Comparison of ENCODE assay signal across 8 cellular contexts in the genomic region with DNA sequence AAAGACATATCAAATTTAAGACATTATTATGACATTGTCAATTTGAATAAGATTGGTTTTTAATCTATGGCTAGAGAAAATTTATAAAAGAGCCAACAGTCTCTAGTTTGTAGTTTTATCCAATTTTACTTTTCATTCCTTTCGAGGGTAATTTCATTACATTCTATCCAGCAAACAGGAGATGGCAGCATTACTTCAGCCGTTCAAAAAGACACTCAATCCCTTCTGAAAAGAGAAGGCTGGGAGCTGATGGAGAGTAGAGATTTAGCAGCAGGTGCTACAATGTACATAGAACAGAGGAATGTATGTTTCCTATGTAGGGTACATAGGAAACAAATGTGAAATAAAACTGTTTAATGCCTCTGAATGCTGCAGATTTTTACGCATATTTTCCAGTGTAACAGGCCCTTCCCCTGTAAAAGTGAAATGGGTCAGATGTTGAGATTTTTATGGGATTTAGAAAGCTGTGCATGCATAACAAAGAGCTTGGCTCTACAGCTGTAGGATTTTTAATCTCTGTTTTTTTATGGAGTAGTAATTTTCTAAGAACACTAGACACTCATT. TPM values are rescaled to one million over a fixed set of nuclear protein-coding genes. Genes with fewer than 3 reads are reported as not detected.
DNase-seq lines count a peak whose midpoint lies in the region; ATAC-seq and TF ChIP-seq lines count a peak whose summit lies in the region.

No MANE protein-coding gene starts in this region.

- H3K4me3 Mint-ChIP-seq in Caco-2 (ENCODE audit: unreplicated experiment): no peak overlapping the region
- no peak overlapping the region for H3K4me3 Mint-ChIP-seq in natural killer cell

- DNase-seq in Caco-2 (peak in 1 of 2 experiments; percentile 39), HuH-7 (ENCODE audit: low spot score) (peak; percentile 40), RPMI8226 (peak; percentile 34), natural killer cell (no peak)
- DNase-seq in stimulated activated CD4-positive, alpha-beta T cell treated with anti-CD3 and anti-CD28 coated beads, Interleukin-4, amount 100 ng/mL, for 24 hours: no peak

- TF ChIP-seq CTCF in Caco-2 (IDR thresholded peaks at IDR 0.05; ENCODE audit: insufficient read depth in 1 of 2, low read depth in 1 of 2, low read length in 1 of 2, severe bottlenecking in 1 of 2, unreplicated experiment in 1 of 2) (peak; percentile 32 to 55), gastroesophageal sphincter (IDR thresholded peaks at IDR 0.05) (peak in 3 of 4 experiments; percentile 52 to 57 (median 55)), natural killer cell (IDR thresholded peaks at IDR 0.05) (no peak)

- H3K4me1 ChIP-seq in Caco-2: no peaks in the 10 kb centered on the region
- H3K4me1 ChIP-seq in gastroesophageal sphincter: no peaks in the 10 kb centered on the region

- CTCF ChIA-PET in Caco-2 (lab: Charles Lee): interaction anchor here (0.6 to 1.0 kb wide), 2 partner anchors 131 to 132 kb away, joined by 3 to 6 read pairs; no protein-coding TSS in a partner anchor

- H3K36me3 ChIP-seq in Caco-2 (ENCODE audit: control insufficient read depth, insufficient read depth, low read length) (no peaks in the 10 kb centered on the region), gastroesophageal sphincter (no peaks in the 10 kb centered on the region)

- H3K9me3 ChIP-seq in Caco-2 (no peaks in the 10 kb centered on the region), gastroesophageal sphincter (no peaks in the 10 kb centered on the region)

- H3K4me1 Mint-ChIP-seq in Caco-2 (ENCODE audit: low read depth, unreplicated experiment): no peaks in the 10 kb centered on the region
- no peaks in the 10 kb centered on the region for H3K4me1 Mint-ChIP-seq in natural killer cell

- ATAC-seq in gastroesophageal sphincter (no peak), HG03460 (IDR thresholded peaks at IDR 0.05; ENCODE audit: unreplicated experiment) (no peak), HG03439 (IDR thresholded peaks at IDR 0.05; ENCODE audit: unreplicated experiment) (no peak), natural killer cell (no peak)

- no peak overlapping the region for H3K27ac ChIP-seq in gastroesophageal sphincter

- intact Hi-C loops in Caco-2 (cut with micrococcal nuclease; ENCODE audit: unreplicated experiment): loop anchor here (1.0 to 10.0 kb wide), 5 partner anchors 84 to 723 kb away; no protein-coding TSS in a partner anchor
- intact Hi-C loops in natural killer cell (cut with micrococcal nuclease): no loop called here

- H3K9me3 Mint-ChIP-seq in Caco-2 (ENCODE audit: unreplicated experiment) (no peaks in the 10 kb centered on the region), natural killer cell (no peaks in the 10 kb centered on the region)

- H3K27me3 Mint-ChIP-seq in Caco-2 (ENCODE audit: insufficient read depth, unreplicated experiment) (peaks cover under 1% of the 10 kb centered on the region), natural killer cell (ENCODE audit: low read depth in 2 of 2) (peaks cover 0 to 4% of the 10 kb centered on the region in 2 donors)

- POLR2A ChIA-PET in Caco-2 (lab: Charles Lee): interaction anchor here (0.5 kb wide), 1 partner anchor 21 kb away, joined by 4 read pairs; no protein-coding TSS in a partner anchor

- no TSS peak for BruUV-seq in Caco-2 (replicated peaks; lab: Mats Ljungman, UMichigan)

- 36 to 37% methylated on average over 3 of the region's 3 CpGs for WGBS in gastroesophageal sphincter (ENCODE audit: low coverage in 1 of 2), 2 donors

- TF ChIP-seq EP300 in gastroesophageal sphincter (IDR thresholded peaks at IDR 0.05): no peak

- no peak for TF ChIP-seq POLR2A in gastroesophageal sphincter (IDR thresholded peaks at IDR 0.05)

- H3K4me3 ChIP-seq in Caco-2 (ENCODE audit: low read depth, low read length): no peak overlapping the region
- no peak overlapping the region for H3K4me3 ChIP-seq in gastroesophageal sphincter

- H3K27me3 ChIP-seq in Caco-2 (replicated peaks; ENCODE audit: control insufficient read depth, insufficient read depth, low read length): no peaks in the 10 kb centered on the region
- H3K27me3 ChIP-seq in gastroesophageal sphincter: no peaks in the 10 kb centered on the region

- H3K27ac Mint-ChIP-seq in Caco-2 (ENCODE audit: unreplicated experiment): no peak overlapping the region
- H3K27ac Mint-ChIP-seq in natural killer cell: no peak overlapping the region

- H3K36me3 Mint-ChIP-seq in Caco-2 (ENCODE audit: insufficient read depth, unreplicated experiment) (no peaks in the 10 kb centered on the region), natural killer cell (no peaks in the 10 kb centered on the region)

RNA-seq across cellular contexts. Expression of a gene that starts 15.9 kb away (rescaled TPM):
- total RNA-seq in Caco-2 (2022) (1,111 and 1,154 TPM in 2 replicates), gastroesophageal sphincter (1,000 to 10,000 TPM in 3 of 4 donors, 100 to 1,000 TPM in 1; 757 to 2,446 (median 1,718) TPM), natural killer cell (100 to 1,000 TPM; 585 to 801 (median 769) TPM)

RNA-seq across cellular contexts. Expression of a gene that starts 31.9 kb away (rescaled TPM):
- total RNA-seq in Caco-2 (2022) (7.8 and 11.3 TPM in 2 replicates), gastroesophageal sphincter (10 to 100 TPM in 1 of 4 donors, 1 to 10 TPM in 3; 7.1 to 12.9 (median 8.9) TPM), natural killer cell (1 to 10 TPM; 2.5 to 3.6 (median 3.0) TPM)

Comparison
In these comparisons a context has a peak if more than half of its experiments do, and no peak if none do; other contexts are left out.
1. DNase-seq: peak in HuH-7 (single experiment) and RPMI8226 (single experiment); none in stimulated activated CD4-positive, alpha-beta T cell treated with anti-CD3 and anti-CD28 coated beads, Interleukin-4, amount 100 ng/mL, for 24 hours (single experiment) and natural killer cell (single experiment).